11 cellular contexts compared by ENCODE assay signal in genomic region chr22:21942939-21943338, GRCh38. TPM values are rescaled to one million over a fixed set of nuclear protein-coding genes. Genes with fewer than 3 reads are reported as not detected.
DNase-seq lines count a peak whose midpoint lies in the region; ATAC-seq, FAIRE-seq and TF ChIP-seq lines count a peak whose summit lies in the region.
"Had no signal": no experiment of that assay in that cellular context is flagged by ENCODE, and none has a peak within 500 bp of the region (broad histone marks: within the 10 kb centered on the region; RNA-seq: fewer than 3 reads in every experiment).

No MANE protein-coding gene starts in this region.

- H3K27me3 Mint-ChIP-seq in MCF 10A (ENCODE audit: insufficient read depth, unreplicated experiment), result no peaks in the 10 kb centered on the region
- H3K27me3 Mint-ChIP-seq: memory B cell had no signal

- FAIRE-seq in HTR-8/SVneo (lab: Jason Lieb, UNC), result no peak

- DNase-seq in heart left ventricle, result peak in 1 of 5 donors; percentile 46
- no peak for DNase-seq in Right ventricle myocardium superior
- DNase-seq in MCF 10A (ENCODE audit: unreplicated experiment), result no peak
- DNase-seq in vagina (ENCODE audit: extremely low spot score in 2 of 2), result no peak
- DNase-seq in HTR-8/SVneo (ENCODE audit: insufficient read length, low spot score), result no peak
- DNase-seq: NCI-H2029 treated with DMSO at 0.1 percent for 48 hours, SIG-M5 had no signal

- peak overlapping the region; percentile 94 for H3K27ac Mint-ChIP-seq in MCF 10A (ENCODE audit: low read depth, unreplicated experiment)
- H3K27ac Mint-ChIP-seq: memory B cell had no signal

- peak overlapping the region; percentile 45 to 98 (median 96) for H3K27ac ChIP-seq in heart left ventricle
- peak overlapping the region; percentile 36 for H3K27ac ChIP-seq in muscle layer of colon (ENCODE audit: low read depth, low read length)
- H3K27ac ChIP-seq in vagina, result peak overlapping the region; percentile 88

- no peak overlapping the region for H3K9ac ChIP-seq in muscle layer of colon (ENCODE audit: low read length)

- H3K36me3 ChIP-seq in heart left ventricle, result peaks cover 0 to 30% (median 20%) of the 10 kb centered on the region in 9 donors
- peaks cover 17% of the 10 kb centered on the region for H3K36me3 ChIP-seq in muscle layer of colon (ENCODE audit: insufficient read depth, low read length)
- H3K36me3 ChIP-seq in vagina, result peaks cover 0 to 22% of the 10 kb centered on the region in 2 donors

- ATAC-seq in heart left ventricle, result peak in 1 of 4 donors; percentile 41
- no peak for ATAC-seq in Right ventricle myocardium superior (ENCODE audit: poor library complexity)
- ATAC-seq in GM19452 (IDR thresholded peaks at IDR 0.05; ENCODE audit: unreplicated experiment), result no peak
- ATAC-seq in HG02973 (IDR thresholded peaks at IDR 0.05; ENCODE audit: unreplicated experiment), result no peak

- POLR2A ChIA-PET in MCF 10A (lab: Yijun Ruan, JAX), result interaction anchor here (0.6 to 1.4 kb wide), 3 partner anchors 10 to 300 kb away, joined by 3 to 7 read pairs (median 3); partner anchors contain the start of gene PPM1F

- BruUV-seq in MCF 10A (replicated peaks; lab: Mats Ljungman, UMichigan), result no TSS peak

- H3K4me1 ChIP-seq in heart left ventricle (peaks cover 37 to 99% (median 85%) of the 10 kb centered on the region in 12 donors), muscle layer of colon (ENCODE audit: insufficient read depth, low read length) (peaks cover 58% of the 10 kb centered on the region), vagina (peaks cover 95% of the 10 kb centered on the region)

- no peaks in the 10 kb centered on the region for H3K9me3 ChIP-seq in heart left ventricle
- H3K9me3 ChIP-seq in muscle layer of colon (ENCODE audit: low read length), result no peaks in the 10 kb centered on the region
- H3K9me3 ChIP-seq in vagina, result no peaks in the 10 kb centered on the region

- WGBS in heart left ventricle, 4 donors, result 13 to 36% (median 29%) methylated on average over 8 to 9 of the region's 9 CpGs

- peaks cover 26% of the 10 kb centered on the region for H3K36me3 Mint-ChIP-seq in MCF 10A (ENCODE audit: insufficient read depth, unreplicated experiment)

- CTCF ChIA-PET in MCF 10A (lab: Yijun Ruan, JAX), result interaction anchor here (8.5 kb wide), 1 partner anchor 10 kb away, joined by 65 read pairs; the partner anchor contains the start of gene PPM1F

- intact Hi-C loops in heart left ventricle (cut with DNase I) (no loop called here), Right ventricle myocardium superior (cut with DNase I) (no loop called here), MCF 10A (cut with micrococcal nuclease) (loop anchor here (2.0 kb wide), 1 partner anchor 76 kb away; the partner anchor contains the start of gene MAPK1), vagina (cut with DNase I) (no loop called here)

- no peaks in the 10 kb centered on the region for H3K27me3 ChIP-seq in heart left ventricle
- no peaks in the 10 kb centered on the region for H3K27me3 ChIP-seq in muscle layer of colon (ENCODE audit: control insufficient read depth in 1 of 2, insufficient read depth in 2 of 2, low read length in 2 of 2)
- no peaks in the 10 kb centered on the region for H3K27me3 ChIP-seq in vagina

- no peaks in the 10 kb centered on the region for H3K9me3 Mint-ChIP-seq in MCF 10A (ENCODE audit: unreplicated experiment)
- H3K9me3 Mint-ChIP-seq: memory B cell had no signal

- no peak for TF ChIP-seq POLR2A in heart left ventricle (IDR thresholded peaks at IDR 0.05)
- no peak for TF ChIP-seq POLR2A in vagina (IDR thresholded peaks at IDR 0.05)

- H3K4me3 ChIP-seq in heart left ventricle (peak overlapping the region in 2 of 12 donors; percentile 3 to 4), muscle layer of colon (ENCODE audit: low read depth in 1 of 2, low read length in 2 of 2) (peak overlapping the region; percentile 4 to 5), vagina (no peak overlapping the region)

- H3K4me1 Mint-ChIP-seq in MCF 10A (ENCODE audit: insufficient read depth, unreplicated experiment), result peaks cover 34% of the 10 kb centered on the region

- H3K4me3 Mint-ChIP-seq in MCF 10A (ENCODE audit: unreplicated experiment), result peak overlapping the region; percentile 28
- H3K4me3 Mint-ChIP-seq: memory B cell had no signal

- no peak for TF ChIP-seq CTCF in heart left ventricle (IDR thresholded peaks at IDR 0.05)
- no peak for TF ChIP-seq CTCF in MCF 10A (IDR thresholded peaks at IDR 0.05; ENCODE audit: unreplicated experiment)
- TF ChIP-seq CTCF in vagina (IDR thresholded peaks at IDR 0.05), result no peak

RNA-seq across cellular contexts. Expression of gene PPM1F, which starts 9.7 kb away (rescaled TPM):
- 10 to 100 TPM; 13.9 to 51.1 (median 21.1) TPM for total RNA-seq in heart left ventricle
- polyA plus RNA-seq in heart left ventricle, result 10 to 100 TPM; 12.1 to 19.3 TPM
- 19.3 TPM for total RNA-seq in Right ventricle myocardium superior
- 32.2 and 32.6 TPM in 2 replicates for total RNA-seq in MCF 10A (2022)
- total RNA-seq in vagina, result 35.6 TPM

RNA-seq across cellular contexts. Expression of gene TOP3B, which starts 39.6 kb away (rescaled TPM):
- total RNA-seq in heart left ventricle (10 to 100 TPM in 7 of 9 donors, 1 to 10 TPM in 2; 9.6 to 12.9 (median 11.2) TPM), Right ventricle myocardium superior (9.0 TPM), MCF 10A (2022) (29.3 and 37.0 TPM in 2 replicates), vagina (42.7 TPM)
- 1 to 10 TPM; 9.5 to 9.9 TPM for polyA plus RNA-seq in heart left ventricle

Comparison
In these comparisons a context has a peak if more than half of its experiments do, and no peak if none do; other contexts are left out.
1. H3K27ac ChIP-seq: peak in every context shown above with its lines; median percentile 96 in heart left ventricle; 88 in vagina; 36 in muscle layer of colon.
2. H3K4me3 ChIP-seq: peak in muscle layer of colon (2 of 2); none in vagina (0 of 2).